Comparison of ENCODE assay signal across 11 cellular contexts in the genomic region with DNA sequence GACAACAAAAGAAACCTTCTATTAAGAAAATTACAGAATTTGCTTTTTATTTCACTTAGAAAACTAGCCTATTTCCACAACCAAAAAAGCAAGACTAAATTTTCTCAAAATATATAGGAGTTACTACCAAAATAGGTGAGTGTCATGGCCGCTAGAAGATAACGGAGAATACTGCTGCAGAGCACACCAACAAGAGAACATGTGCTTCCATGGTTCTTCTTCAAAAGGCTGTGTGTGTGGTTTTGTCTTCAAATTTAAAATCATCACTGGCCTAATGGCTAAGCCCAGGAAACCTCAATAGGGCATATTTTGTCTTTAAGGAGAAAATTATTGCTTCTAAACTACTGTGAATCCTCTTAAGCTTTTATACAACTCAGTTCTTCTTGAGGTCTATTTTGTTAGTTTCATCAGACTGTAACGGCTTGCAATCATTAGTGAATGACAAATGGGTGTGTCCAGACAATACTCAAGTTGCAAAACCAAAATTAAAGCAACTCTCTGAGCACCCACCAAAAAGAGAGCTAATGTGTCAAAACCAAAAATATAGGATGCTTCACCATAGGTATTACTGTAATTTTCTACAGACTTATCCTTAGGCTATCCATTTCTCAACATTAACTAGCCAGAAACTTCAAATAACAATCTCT. TPM values are rescaled to one million over a fixed set of nuclear protein-coding genes. Genes with fewer than 3 reads are reported as not detected.
DNase-seq lines count a peak whose midpoint lies in the region; ATAC-seq and TF ChIP-seq lines count a peak whose summit lies in the region.
"Had no signal": no experiment of that assay in that cellular context is flagged by ENCODE, and none has a peak within 500 bp of the region (broad histone marks: within the 10 kb centered on the region; RNA-seq: fewer than 3 reads in every experiment).

No MANE protein-coding gene starts in this region.

- peak overlapping the region; percentile 92 for H3K4me3 Mint-ChIP-seq in activated naive CD8-positive, alpha-beta T cell

- H4K5ac ChIP-seq in mesendoderm (ENCODE audit: low read length): no peak overlapping the region

- H3K9ac ChIP-seq in BLaER1 treated with 17β-estradiol and CSF1 and Interleukin-3, amounts not matched to agents 10 nM and 100 nM: peak overlapping the region; percentile 51 to 99 (median 97)
- no peak overlapping the region for H3K9ac ChIP-seq in KMS-11
- no peak overlapping the region for H3K9ac ChIP-seq in mesendoderm (ENCODE audit: low read length)

- no peak overlapping the region for H2BK120ac ChIP-seq in mesendoderm (ENCODE audit: low read depth, low read length)

- H2AK5ac ChIP-seq in mesendoderm (ENCODE audit: low read length): no peak overlapping the region

- H3K4me3 ChIP-seq in BLaER1 treated with 17β-estradiol and CSF1 and Interleukin-3, amounts not matched to agents 10 nM and 100 nM: peak overlapping the region; percentile 59 to 96 (median 83)
- no peak overlapping the region for H3K4me3 ChIP-seq in KMS-11 (IDR thresholded peaks at IDR 0.05; ENCODE audit: insufficient read depth, low read depth, low read length)
- H3K4me3 ChIP-seq in muscle layer of duodenum (ENCODE audit: low read depth in 1 of 2, low read length in 2 of 2): peak overlapping the region; percentile 36 to 54
- no peak overlapping the region for H3K4me3 ChIP-seq in mesendoderm (ENCODE audit: low read length)

- no peak overlapping the region for H3K4ac ChIP-seq in mesendoderm (ENCODE audit: low read depth, low read length)

- no peaks in the 10 kb centered on the region for H3K27me3 ChIP-seq in BLaER1 treated with 17β-estradiol and CSF1 and Interleukin-3, amounts not matched to agents 10 nM and 100 nM
- no peaks in the 10 kb centered on the region for H3K27me3 ChIP-seq in KMS-11 (ENCODE audit: insufficient read depth, low read depth)
- H3K27me3 ChIP-seq in muscle layer of duodenum (ENCODE audit: low read depth, low read length): no peaks in the 10 kb centered on the region
- H3K27me3 ChIP-seq in mesendoderm (ENCODE audit: insufficient read depth, low read length, poor library complexity): no peaks in the 10 kb centered on the region

- H3K36me3 ChIP-seq in BLaER1 treated with 17β-estradiol and CSF1 and Interleukin-3, amounts not matched to agents 10 nM and 100 nM: peaks cover 53 to 71% (median 64%) of the 10 kb centered on the region in 11 experiments
- no peaks in the 10 kb centered on the region; the same call in 1 of the 2 replicates for H3K36me3 ChIP-seq in KMS-11 (ENCODE audit: insufficient read depth)
- peaks cover 44 to 48% of the 10 kb centered on the region in 2 donors for H3K36me3 ChIP-seq in muscle layer of duodenum (ENCODE audit: control insufficient read depth in 1 of 2, insufficient read depth in 2 of 2, low read length in 2 of 2)
- H3K36me3 ChIP-seq in mesendoderm (ENCODE audit: control insufficient read depth, insufficient read depth, low read length): peaks cover 13% of the 10 kb centered on the region

- peaks cover 0 to 4% (median 0%) of the 10 kb centered on the region in 11 experiments; a peak in 2 of 22 replicates for H3K9me3 ChIP-seq in BLaER1 treated with 17β-estradiol and CSF1 and Interleukin-3, amounts not matched to agents 10 nM and 100 nM (replicated peaks in 1 of 11)
- no peaks in the 10 kb centered on the region for H3K9me3 ChIP-seq in muscle layer of duodenum (ENCODE audit: control insufficient read depth in 1 of 2, low read length in 2 of 2)

- no peak overlapping the region for H3K56ac ChIP-seq in mesendoderm (ENCODE audit: low read length)

- peaks cover 29 to 75% (median 58%) of the 10 kb centered on the region in 11 experiments; a peak in 19 of 22 replicates for H4K20me1 ChIP-seq in BLaER1 treated with 17β-estradiol and CSF1 and Interleukin-3, amounts not matched to agents 10 nM and 100 nM
- no peaks in the 10 kb centered on the region for H4K20me1 ChIP-seq in KMS-11 (ENCODE audit: insufficient read depth)

- H2BK5ac ChIP-seq in mesendoderm (ENCODE audit: low read length): no peak overlapping the region

- no peak for TF ChIP-seq CTCF in KMS-11 (conservative IDR thresholded peaks at IDR 0.05; ENCODE audit: low read depth, low read length)

- H3K79me2 ChIP-seq in KMS-11 (ENCODE audit: insufficient read depth, low read depth) (peaks cover 31% of the 10 kb centered on the region), mesendoderm (ENCODE audit: control insufficient read depth, insufficient read depth, low read length) (peaks cover 25% of the 10 kb centered on the region)

- no peak overlapping the region for H4K8ac ChIP-seq in mesendoderm (ENCODE audit: low read depth, low read length)

- H3K27me3 Mint-ChIP-seq in activated naive CD8-positive, alpha-beta T cell: no peaks in the 10 kb centered on the region

- H3K79me1 ChIP-seq in mesendoderm (ENCODE audit: low read length): peaks cover 20% of the 10 kb centered on the region

- H3K4me1 ChIP-seq in BLaER1 treated with 17β-estradiol and CSF1 and Interleukin-3, amounts not matched to agents 10 nM and 100 nM: peaks cover 54 to 70% (median 66%) of the 10 kb centered on the region in 10 experiments
- peaks cover 62% of the 10 kb centered on the region for H3K4me1 ChIP-seq in KMS-11 (ENCODE audit: low read depth, poor library complexity, severe bottlenecking)
- peaks cover 14 to 35% of the 10 kb centered on the region in 2 donors for H3K4me1 ChIP-seq in muscle layer of duodenum (ENCODE audit: control insufficient read depth in 1 of 2, insufficient read depth in 2 of 2, low read length in 2 of 2)
- peaks cover 3% of the 10 kb centered on the region for H3K4me1 ChIP-seq in mesendoderm (ENCODE audit: control insufficient read depth, low read depth, low read length)

- DNase-seq in mesendoderm (no peak), DMS79 treated with DMSO at 0.1 percent for 48 hours (lab: John Stamatoyannopoulos, UW) (no peak), GF-D8 (lab: John Stamatoyannopoulos, UW) (no peak)
- DNase-seq: DMS53, NCI-H2081 treated with DMSO at 0.1 percent for 48 hours, T-helper 9 cell had no signal

- H3K27ac ChIP-seq in BLaER1 treated with 17β-estradiol and CSF1 and Interleukin-3, amounts not matched to agents 10 nM and 100 nM: peak overlapping the region in 10 of 11 experiments; percentile 19 to 99 (median 62); a peak in 18 of 22 replicates
- peak overlapping the region; percentile 56 for H3K27ac ChIP-seq in KMS-11
- H3K27ac ChIP-seq in muscle layer of duodenum (ENCODE audit: low read length): no peak overlapping the region
- H3K27ac ChIP-seq in mesendoderm (ENCODE audit: low read depth, low read length): no peak overlapping the region

- no peak for ATAC-seq in HG03159 (IDR thresholded peaks at IDR 0.05; ENCODE audit: unreplicated experiment)

- H3K36me3 Mint-ChIP-seq in activated naive CD8-positive, alpha-beta T cell: peaks cover 19% of the 10 kb centered on the region

- peaks cover 60% of the 10 kb centered on the region for H3K4me1 Mint-ChIP-seq in activated naive CD8-positive, alpha-beta T cell (ENCODE audit: low read depth)

- no peak overlapping the region for H3K18ac ChIP-seq in mesendoderm (ENCODE audit: low read length)

- H2AFZ ChIP-seq in KMS-11 (ENCODE audit: low read depth): no peak overlapping the region

- no peak overlapping the region for H2BK15ac ChIP-seq in mesendoderm (replicated peaks; ENCODE audit: low read depth)

- WGBS in mesendoderm (ENCODE audit: extremely low coverage, insufficient coverage, low lambda C conversion rate): no CpG with 5 or more reads among the region's 3 CpGs

- H3K4me2 ChIP-seq in BLaER1 treated with 17β-estradiol and CSF1 and Interleukin-3, amounts not matched to agents 10 nM and 100 nM: peak overlapping the region; percentile 83 to 99 (median 94)
- H3K4me2 ChIP-seq in KMS-11 (peak overlapping the region; percentile 90), mesendoderm (ENCODE audit: low read length) (no peak overlapping the region)

- H3K27ac Mint-ChIP-seq in activated naive CD8-positive, alpha-beta T cell: peak overlapping the region; percentile 83

- no peak overlapping the region for H3K23ac ChIP-seq in mesendoderm (ENCODE audit: low read length)

- H3K9me3 Mint-ChIP-seq in activated naive CD8-positive, alpha-beta T cell (ENCODE audit: low read depth): no peaks in the 10 kb centered on the region

RNA-seq across cellular contexts. Expression of a gene that starts 3.3 kb away (rescaled TPM):
- 17.5 TPM for polyA plus RNA-seq in mesendoderm (2013, experiment 1 of 2)
- polyA plus RNA-seq in mesendoderm (2013, experiment 2 of 2): 16.4 TPM

RNA-seq across cellular contexts. Expression of a gene that starts 55.1 kb away (rescaled TPM):
- 30.9 TPM for polyA plus RNA-seq in mesendoderm (2013, experiment 1 of 2)
- 31.3 TPM for polyA plus RNA-seq in mesendoderm (2013, experiment 2 of 2)

RNA-seq across cellular contexts. Expression of a gene that starts 58.5 kb away (rescaled TPM):
- polyA plus RNA-seq in mesendoderm (2013, experiment 1 of 2): 0.41 TPM
- polyA plus RNA-seq in mesendoderm (2013, experiment 2 of 2): 0.24 TPM

Comparison
In these comparisons a context has a peak if more than half of its experiments do, and no peak if none do; other contexts are left out.
1. H3K27ac ChIP-seq: peak in BLaER1 treated with 17β-estradiol and CSF1 and Interleukin-3, amounts not matched to agents 10 nM and 100 nM (10 of 11) and KMS-11 (single experiment); none in muscle layer of duodenum (single experiment) and mesendoderm (single experiment).
2. H3K4me3 ChIP-seq: peak in BLaER1 treated with 17β-estradiol and CSF1 and Interleukin-3, amounts not matched to agents 10 nM and 100 nM (10 of 10) and muscle layer of duodenum (2 of 2); none in KMS-11 (single experiment) and mesendoderm (single experiment).
3. H3K9ac ChIP-seq: peak in BLaER1 treated with 17β-estradiol and CSF1 and Interleukin-3, amounts not matched to agents 10 nM and 100 nM (11 of 11); none in KMS-11 (single experiment) and mesendoderm (single experiment).